ENCODE assay signal across 1 cellular context in the genomic region with DNA sequence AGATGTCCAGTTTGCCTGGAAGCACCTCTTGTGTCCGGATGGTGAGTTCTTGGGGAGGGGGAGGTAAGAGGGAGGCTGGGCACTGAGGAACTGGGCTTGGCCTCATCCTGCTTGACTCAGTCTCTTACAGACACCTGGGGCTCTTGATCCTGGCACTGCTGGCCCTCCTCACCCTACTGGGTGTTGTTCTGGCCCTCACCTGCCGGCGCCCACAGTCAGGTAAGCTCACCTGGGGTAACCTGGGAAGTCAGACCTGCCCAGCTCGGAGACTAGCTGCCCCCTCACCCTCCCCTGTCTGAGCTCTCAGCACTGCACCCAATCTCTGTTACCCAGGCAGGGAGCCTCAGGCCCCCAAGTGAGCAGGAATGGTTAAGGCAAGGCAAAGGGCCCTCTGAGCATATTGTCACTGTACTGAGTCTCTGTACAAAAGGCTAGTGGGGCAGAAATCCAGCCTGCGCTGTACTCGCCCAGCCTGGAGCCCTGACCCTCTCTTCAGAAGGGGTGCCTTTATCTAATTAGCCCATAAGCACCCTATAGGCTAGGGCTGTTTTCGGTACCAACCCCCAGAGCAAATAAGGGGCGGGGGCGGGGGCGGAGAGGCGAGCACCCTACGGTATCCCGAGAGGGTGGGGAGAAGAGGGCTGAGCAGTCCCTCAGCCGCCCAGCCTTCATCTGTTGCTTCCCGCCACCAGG.
TF ChIP-seq lines count a peak whose summit lies in the region.

No MANE protein-coding gene starts in this region.

TF ChIP-seq in IMR-90, 13 proteins besides CTCF, POLR2A, EP300 and RAD21:
- TF ChIP-seq NFE2L2 (IDR thresholded peaks at IDR 0.05; ENCODE audit: low read depth, low read length), result no peak
